Comparison of ENCODE assay signal across 1 cellular context in genomic region chr6:38739532-38739931, GRCh38.
TF ChIP-seq lines count a peak whose summit lies in the region.

No MANE protein-coding gene starts in this region.

TF ChIP-seq in K562, 482 proteins besides CTCF, POLR2A, EP300 and RAD21:
- TF ChIP-seq PYGO2 (tag; IDR thresholded peaks at IDR 0.05) (no peak), HINFP (tag; conservative IDR thresholded peaks at IDR 0.05; ENCODE audit: low read depth) (no peak), CHD2 (IDR thresholded peaks at IDR 0.05; ENCODE audit: low read depth, low read length) (no peak), BRF1 (IDR thresholded peaks at IDR 0.05; ENCODE audit: borderline replicate concordance, extremely low read depth, insufficient read length) (no peak), CTBP1 (IDR thresholded peaks at IDR 0.05; ENCODE audit: borderline replicate concordance) (no peak), ESRRA (IDR thresholded peaks at IDR 0.05; ENCODE audit: borderline replicate concordance, low read depth) (no peak), ZC3H11A (IDR thresholded peaks at IDR 0.05; ENCODE audit: low read depth, low read length) (no peak), HDAC3 (IDR thresholded peaks at IDR 0.05; ENCODE audit: borderline replicate concordance, partially characterized antibody) (no peak), IRF2 (CRISPR knock-in tag; IDR thresholded peaks at IDR 0.05) (no peak), PHF21A (IDR thresholded peaks at IDR 0.05; ENCODE audit: borderline replicate concordance, low read depth) (no peak), HNRNPH1 (optimal IDR thresholded peaks at IDR 0.05; ENCODE audit: low read depth, low read length) (no peak), NR2F6 (CRISPR knock-in tag; IDR thresholded peaks at IDR 0.05) (no peak), BCLAF1 (IDR thresholded peaks at IDR 0.05; ENCODE audit: borderline replicate concordance in 1 of 2, control insufficient read depth in 1 of 2, low read depth in 2 of 2, low read length in 1 of 2) (no peak), CHD1 (IDR thresholded peaks at IDR 0.05; ENCODE audit: low read length) (no peak)
